Comparison of ENCODE assay signal across 1 cellular context in genomic region chr15:55234104-55234799, GRCh38.
TF ChIP-seq lines count a peak whose summit lies in the region.

No MANE protein-coding gene starts in this region.

TF ChIP-seq in HepG2, 621 proteins besides CTCF, POLR2A, EP300 and RAD21:
- TF ChIP-seq REPIN1 (CRISPR knock-in tag; IDR thresholded peaks at IDR 0.05; ENCODE audit: borderline replicate concordance, low read depth) (no peak), MIXL1 (CRISPR knock-in tag; IDR thresholded peaks at IDR 0.05) (0 out of 2 replicates have a peak, but pooled peaks have one; percentile 12), ASH2L (IDR thresholded peaks at IDR 0.05; ENCODE audit: insufficient read length, low read depth, low read length) (peak; percentile 29), PPARG (CRISPR knock-in tag; conservative IDR thresholded peaks at IDR 0.05) (peak; percentile 64), MED1 (CRISPR knock-in tag; IDR thresholded peaks at IDR 0.05) (0 out of 2 replicates have a peak, but pooled peaks have one; percentile 17), NFE2 (CRISPR knock-in tag; IDR thresholded peaks at IDR 0.05) (no peak), NFYB (CRISPR knock-in tag; IDR thresholded peaks at IDR 0.05) (no peak), HNF4A (CRISPR knock-in tag; IDR thresholded peaks at IDR 0.05) (peak; percentile 34), FOXA1 (IDR thresholded peaks at IDR 0.05) (no peak), FOXA1 (CRISPR knock-in tag; IDR thresholded peaks at IDR 0.05) (peak; percentile 14; the same call in 1 of the 2 replicates)
- TF ChIP-seq, protein P1, sequence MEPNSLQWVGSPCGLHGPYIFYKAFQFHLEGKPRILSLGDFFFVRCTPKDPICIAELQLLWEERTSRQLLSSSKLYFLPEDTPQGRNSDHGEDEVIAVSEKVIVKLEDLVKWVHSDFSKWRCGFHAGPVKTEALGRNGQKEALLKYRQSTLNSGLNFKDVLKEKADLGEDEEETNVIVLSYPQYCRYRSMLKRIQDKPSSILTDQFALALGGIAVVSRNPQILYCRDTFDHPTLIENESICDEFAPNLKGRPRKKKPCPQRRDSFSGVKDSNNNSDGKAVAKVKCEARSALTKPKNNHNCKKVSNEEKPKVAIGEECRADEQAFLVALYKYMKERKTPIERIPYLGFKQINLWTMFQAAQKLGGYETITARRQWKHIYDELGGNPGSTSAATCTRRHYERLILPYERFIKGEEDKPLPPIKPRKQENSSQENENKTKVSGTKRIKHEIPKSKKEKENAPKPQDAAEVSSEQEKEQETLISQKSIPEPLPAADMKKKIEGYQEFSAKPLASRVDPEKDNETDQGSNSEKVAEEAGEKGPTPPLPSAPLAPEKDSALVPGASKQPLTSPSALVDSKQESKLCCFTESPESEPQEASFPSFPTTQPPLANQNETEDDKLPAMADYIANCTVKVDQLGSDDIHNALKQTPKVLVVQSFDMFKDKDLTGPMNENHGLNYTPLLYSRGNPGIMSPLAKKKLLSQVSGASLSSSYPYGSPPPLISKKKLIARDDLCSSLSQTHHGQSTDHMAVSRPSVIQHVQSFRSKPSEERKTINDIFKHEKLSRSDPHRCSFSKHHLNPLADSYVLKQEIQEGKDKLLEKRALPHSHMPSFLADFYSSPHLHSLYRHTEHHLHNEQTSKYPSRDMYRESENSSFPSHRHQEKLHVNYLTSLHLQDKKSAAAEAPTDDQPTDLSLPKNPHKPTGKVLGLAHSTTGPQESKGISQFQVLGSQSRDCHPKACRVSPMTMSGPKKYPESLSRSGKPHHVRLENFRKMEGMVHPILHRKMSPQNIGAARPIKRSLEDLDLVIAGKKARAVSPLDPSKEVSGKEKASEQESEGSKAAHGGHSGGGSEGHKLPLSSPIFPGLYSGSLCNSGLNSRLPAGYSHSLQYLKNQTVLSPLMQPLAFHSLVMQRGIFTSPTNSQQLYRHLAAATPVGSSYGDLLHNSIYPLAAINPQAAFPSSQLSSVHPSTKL (CRISPR knock-in tag; IDR thresholded peaks at IDR 0.05), result 0 out of 2 replicates have a peak, but pooled peaks have one; percentile 31
- TF ChIP-seq, protein P2, sequence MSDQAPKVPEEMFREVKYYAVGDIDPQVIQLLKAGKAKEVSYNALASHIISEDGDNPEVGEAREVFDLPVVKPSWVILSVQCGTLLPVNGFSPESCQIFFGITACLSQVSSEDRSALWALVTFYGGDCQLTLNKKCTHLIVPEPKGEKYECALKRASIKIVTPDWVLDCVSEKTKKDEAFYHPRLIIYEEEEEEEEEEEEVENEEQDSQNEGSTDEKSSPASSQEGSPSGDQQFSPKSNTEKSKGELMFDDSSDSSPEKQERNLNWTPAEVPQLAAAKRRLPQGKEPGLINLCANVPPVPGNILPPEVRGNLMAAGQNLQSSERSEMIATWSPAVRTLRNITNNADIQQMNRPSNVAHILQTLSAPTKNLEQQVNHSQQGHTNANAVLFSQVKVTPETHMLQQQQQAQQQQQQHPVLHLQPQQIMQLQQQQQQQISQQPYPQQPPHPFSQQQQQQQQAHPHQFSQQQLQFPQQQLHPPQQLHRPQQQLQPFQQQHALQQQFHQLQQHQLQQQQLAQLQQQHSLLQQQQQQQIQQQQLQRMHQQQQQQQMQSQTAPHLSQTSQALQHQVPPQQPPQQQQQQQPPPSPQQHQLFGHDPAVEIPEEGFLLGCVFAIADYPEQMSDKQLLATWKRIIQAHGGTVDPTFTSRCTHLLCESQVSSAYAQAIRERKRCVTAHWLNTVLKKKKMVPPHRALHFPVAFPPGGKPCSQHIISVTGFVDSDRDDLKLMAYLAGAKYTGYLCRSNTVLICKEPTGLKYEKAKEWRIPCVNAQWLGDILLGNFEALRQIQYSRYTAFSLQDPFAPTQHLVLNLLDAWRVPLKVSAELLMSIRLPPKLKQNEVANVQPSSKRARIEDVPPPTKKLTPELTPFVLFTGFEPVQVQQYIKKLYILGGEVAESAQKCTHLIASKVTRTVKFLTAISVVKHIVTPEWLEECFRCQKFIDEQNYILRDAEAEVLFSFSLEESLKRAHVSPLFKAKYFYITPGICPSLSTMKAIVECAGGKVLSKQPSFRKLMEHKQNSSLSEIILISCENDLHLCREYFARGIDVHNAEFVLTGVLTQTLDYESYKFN (CRISPR knock-in tag; conservative IDR thresholded peaks at IDR 0.05), result peak; percentile 67
